ENCODE assay signal across 14 cellular contexts in genomic region chr2:228180126-228181097, GRCh38. TPM values are rescaled to one million over a fixed set of nuclear protein-coding genes. Genes with fewer than 3 reads are reported as not detected.
DNase-seq lines count a peak whose midpoint lies in the region; ATAC-seq and TF ChIP-seq lines count a peak whose summit lies in the region.
"Had no signal": no experiment of that assay in that cellular context is flagged by ENCODE, and none has a peak within 500 bp of the region (broad histone marks: within the 10 kb centered on the region; RNA-seq: fewer than 3 reads in every experiment).

No MANE protein-coding gene starts in this region.

- no peaks in the 10 kb centered on the region for H3K36me3 ChIP-seq in GM06990 (ENCODE audit: control insufficient read depth, insufficient read depth, low read length)
- no peaks in the 10 kb centered on the region for H3K36me3 ChIP-seq in osteoblast (ENCODE audit: insufficient read depth, low read length)
- H3K36me3 ChIP-seq in CD8-positive, alpha-beta T cell (ENCODE audit: insufficient read depth, low read length), result no peaks in the 10 kb centered on the region
- H3K36me3 ChIP-seq: SJSA1, upper lobe of left lung had no signal

- no peaks in the 10 kb centered on the region for H3K4me1 ChIP-seq in osteoblast (ENCODE audit: insufficient read depth, low read length)
- H3K4me1 ChIP-seq in CD8-positive, alpha-beta T cell (ENCODE audit: insufficient read depth, low read length), result no peaks in the 10 kb centered on the region
- H3K4me1 ChIP-seq: SJSA1 had no signal

- H3K9me3 ChIP-seq in osteoblast (ENCODE audit: low read depth, low read length), result no peaks in the 10 kb centered on the region
- H3K9me3 ChIP-seq in CD8-positive, alpha-beta T cell (ENCODE audit: low read length), result no peaks in the 10 kb centered on the region
- H3K9me3 ChIP-seq: upper lobe of left lung had no signal

- H3K27me3 ChIP-seq in GM06990 (replicated peaks; ENCODE audit: control insufficient read depth, insufficient read depth, low read length) (no peaks in the 10 kb centered on the region), osteoblast (ENCODE audit: insufficient read depth, low read length) (no peaks in the 10 kb centered on the region)
- H3K27me3 ChIP-seq in CD8-positive, alpha-beta T cell (ENCODE audit: insufficient read depth, low read length), result no peaks in the 10 kb centered on the region
- H3K27me3 ChIP-seq: SJSA1 had no signal

- H3K4me3 ChIP-seq in GM06990 (replicated peaks; ENCODE audit: low read depth, low read length) (no peak overlapping the region), osteoblast (ENCODE audit: insufficient read depth, low read length) (no peak overlapping the region)
- H3K4me3 ChIP-seq in CD8-positive, alpha-beta T cell (ENCODE audit: low read depth, low read length), result no peak overlapping the region
- H3K4me3 ChIP-seq: SJSA1, upper lobe of left lung had no signal

- DNase-seq in GM06990 (ENCODE audit: extremely low read depth, insufficient read length) (peak; percentile 1), NCI-H2196 treated with DMSO at 0.1 percent for 48 hours (lab: John Stamatoyannopoulos, UW; ENCODE audit: unreplicated experiment) (peak; percentile 15), Right ventricle myocardium superior (peak; percentile 47), osteoblast (ENCODE audit: insufficient read length, low spot score, missing footprints) (peak; percentile 21), NCI-H2227 (lab: John Stamatoyannopoulos, UW; ENCODE audit: unreplicated experiment) (no peak)
- no peak for DNase-seq in CD8-positive, alpha-beta T cell
- DNase-seq in stimulated activated CD4-positive, alpha-beta T cell treated with anti-CD3 and anti-CD28 coated beads, Interleukin-4, amount 100 ng/mL, for 4 hours, result no peak
- DNase-seq: activated CD4-positive, alpha-beta memory T cell treated with anti-CD3 and anti-CD28 coated beads, Interleukin-2, amount 10 ng/mL, durations not matched to agents 7 days and 5 days; DMS79 treated with DMSO at 0.1 percent for 48 hours; NCI-H1694 had no signal

- no peaks in the 10 kb centered on the region for H3K36me3 Mint-ChIP-seq in CD8-positive, alpha-beta T cell

- no peaks in the 10 kb centered on the region for H3K79me2 ChIP-seq in osteoblast (ENCODE audit: insufficient read depth, low read length)

- TF ChIP-seq CTCF in GM06990 (IDR thresholded peaks at IDR 0.05; ENCODE audit: insufficient read depth, low read length, poor library complexity, severe bottlenecking) (no peak), osteoblast (IDR thresholded peaks at IDR 0.05; ENCODE audit: extremely low read depth, low read depth, low read length) (no peak)
- TF ChIP-seq CTCF in CD8-positive, alpha-beta T cell (IDR thresholded peaks at IDR 0.05), result no peak

- H3K27ac ChIP-seq in osteoblast (ENCODE audit: low read depth, low read length), result no peak overlapping the region
- H3K27ac ChIP-seq in CD8-positive, alpha-beta T cell (ENCODE audit: low read depth, low read length), result no peak overlapping the region
- H3K27ac ChIP-seq: SJSA1, upper lobe of left lung had no signal

- H3K27ac Mint-ChIP-seq in CD8-positive, alpha-beta T cell, result no peak overlapping the region
- H3K27ac Mint-ChIP-seq: activated CD4-positive, alpha-beta memory T cell treated with anti-CD3 and anti-CD28 coated beads, Interleukin-2, amount 10 ng/mL, durations not matched to agents 7 days and 5 days had no signal

- H2AFZ ChIP-seq in osteoblast (ENCODE audit: low read length), result no peak overlapping the region

- no peak overlapping the region for H3K4me2 ChIP-seq in osteoblast (ENCODE audit: insufficient read depth, low read length)

- H3K4me3 Mint-ChIP-seq in CD8-positive, alpha-beta T cell, result no peak overlapping the region
- H3K4me3 Mint-ChIP-seq: activated CD4-positive, alpha-beta memory T cell treated with anti-CD3 and anti-CD28 coated beads, Interleukin-2, amount 10 ng/mL, durations not matched to agents 7 days and 5 days had no signal

- no peaks in the 10 kb centered on the region for H3K4me1 Mint-ChIP-seq in CD8-positive, alpha-beta T cell (ENCODE audit: low read depth)
- H3K4me1 Mint-ChIP-seq: activated CD4-positive, alpha-beta memory T cell treated with anti-CD3 and anti-CD28 coated beads, Interleukin-2, amount 10 ng/mL, durations not matched to agents 7 days and 5 days had no signal

- H3K27me3 Mint-ChIP-seq in CD8-positive, alpha-beta T cell (ENCODE audit: low read depth), result peaks cover 12% of the 10 kb centered on the region

- CTCF ChIA-PET in CD8-positive, alpha-beta T cell (lab: Charles Lee), result no interaction called here

- intact Hi-C loops in Right ventricle myocardium superior (cut with DNase I), result loop anchor here (5.0 to 10.0 kb wide), 2 partner anchors 144 to 472 kb away; no protein-coding TSS in a partner anchor
- intact Hi-C loops in CD8-positive, alpha-beta T cell (cut with DNase I, micrococcal nuclease), result no loop called here

- peak; percentile 72 for ATAC-seq in Right ventricle myocardium superior (ENCODE audit: poor library complexity)
- ATAC-seq in CD8-positive, alpha-beta T cell, result no peak

- POLR2A ChIA-PET in CD8-positive, alpha-beta T cell (lab: Charles Lee), result no interaction called here

- peaks cover 13% of the 10 kb centered on the region for H3K9me3 Mint-ChIP-seq in CD8-positive, alpha-beta T cell

- H4K20me1 ChIP-seq in osteoblast (ENCODE audit: insufficient read depth, low read length), result no peaks in the 10 kb centered on the region

RNA-seq across cellular contexts. Expression of gene SPHKAP, which starts 1.1 kb away (rescaled TPM):
- total RNA-seq in Right ventricle myocardium superior (113 TPM), osteoblast (not detected in 2 replicates)
- total RNA-seq in CD8-positive, alpha-beta T cell, result not detected
- total RNA-seq: activated CD4-positive, alpha-beta memory T cell treated with anti-CD3 and anti-CD28 coated beads, Interleukin-2, amount 10 ng/mL, durations not matched to agents 7 days and 5 days; endothelial cell of umbilical vein; omental fat pad; SJSA1; upper lobe of left lung had no signal

Comparison
In these comparisons a context has a peak if more than half of its experiments do, and no peak if none do; other contexts are left out.
1. DNase-seq: peak in GM06990 (single experiment), NCI-H2196 treated with DMSO at 0.1 percent for 48 hours (single experiment), Right ventricle myocardium superior (single experiment) and osteoblast (single experiment); none in CD8-positive, alpha-beta T cell (0 of 7), stimulated activated CD4-positive, alpha-beta T cell treated with anti-CD3 and anti-CD28 coated beads, Interleukin-4, amount 100 ng/mL, for 4 hours (0 of 2) and NCI-H2227 (single experiment).
2. RNA of gene SPHKAP, which starts 1.1 kb away (total RNA-seq): 113 TPM in Right ventricle myocardium superior (single experiment); not detected in osteoblast and not detected in CD8-positive, alpha-beta T cell; every median in the first group is over 100 times any median in the second.